In the genomic region with DNA sequence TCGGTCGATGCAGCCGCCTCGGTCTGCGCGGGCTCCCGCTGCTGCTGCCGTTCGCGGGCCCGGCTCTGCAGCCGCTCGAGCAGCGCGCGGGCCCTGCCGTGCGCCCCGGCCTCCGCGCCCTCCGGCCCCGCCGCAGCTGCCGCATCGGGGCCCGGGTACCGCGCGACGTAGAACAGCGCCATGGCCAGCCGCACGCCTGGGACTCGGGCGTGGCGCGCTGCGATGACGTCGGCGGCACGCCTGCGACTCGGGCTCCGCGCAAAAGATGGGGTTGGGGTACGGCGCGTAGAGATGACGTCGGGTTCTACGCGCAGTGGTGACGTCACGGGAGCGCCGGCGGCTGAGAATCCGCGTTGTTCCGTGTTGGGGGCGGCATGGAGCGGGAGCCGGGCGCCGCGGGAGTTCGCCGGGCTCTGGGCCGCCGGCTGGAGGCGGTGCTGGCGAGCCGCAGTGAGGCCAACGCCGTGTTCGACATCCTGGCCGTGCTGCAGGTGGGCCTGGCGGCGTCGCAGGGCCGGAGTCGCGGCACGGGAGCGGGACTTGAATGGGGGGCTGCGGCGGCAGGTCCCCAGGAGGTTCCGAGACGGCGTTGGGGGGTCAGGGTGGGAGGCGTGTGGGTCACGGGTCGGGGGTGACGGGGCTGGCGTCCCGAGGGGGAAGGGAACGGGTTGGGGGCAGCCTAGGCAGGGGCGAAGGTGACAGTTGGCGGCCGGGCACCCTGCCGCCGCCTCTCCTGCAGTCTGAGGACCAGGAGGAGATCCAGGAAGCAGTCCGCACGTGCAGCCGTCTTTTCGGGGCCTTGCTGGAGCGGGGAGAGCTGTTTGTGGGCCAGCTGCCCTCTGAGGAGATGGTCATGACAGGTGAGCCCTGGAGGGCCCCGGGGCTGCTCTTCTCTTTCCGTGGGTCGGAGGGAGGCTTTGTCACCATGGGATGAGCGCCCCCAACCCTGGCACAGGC, we compare ENCODE assay signal across 1 cellular context.
TF ChIP-seq lines count a peak whose summit lies in the region.

A gene with protein sequence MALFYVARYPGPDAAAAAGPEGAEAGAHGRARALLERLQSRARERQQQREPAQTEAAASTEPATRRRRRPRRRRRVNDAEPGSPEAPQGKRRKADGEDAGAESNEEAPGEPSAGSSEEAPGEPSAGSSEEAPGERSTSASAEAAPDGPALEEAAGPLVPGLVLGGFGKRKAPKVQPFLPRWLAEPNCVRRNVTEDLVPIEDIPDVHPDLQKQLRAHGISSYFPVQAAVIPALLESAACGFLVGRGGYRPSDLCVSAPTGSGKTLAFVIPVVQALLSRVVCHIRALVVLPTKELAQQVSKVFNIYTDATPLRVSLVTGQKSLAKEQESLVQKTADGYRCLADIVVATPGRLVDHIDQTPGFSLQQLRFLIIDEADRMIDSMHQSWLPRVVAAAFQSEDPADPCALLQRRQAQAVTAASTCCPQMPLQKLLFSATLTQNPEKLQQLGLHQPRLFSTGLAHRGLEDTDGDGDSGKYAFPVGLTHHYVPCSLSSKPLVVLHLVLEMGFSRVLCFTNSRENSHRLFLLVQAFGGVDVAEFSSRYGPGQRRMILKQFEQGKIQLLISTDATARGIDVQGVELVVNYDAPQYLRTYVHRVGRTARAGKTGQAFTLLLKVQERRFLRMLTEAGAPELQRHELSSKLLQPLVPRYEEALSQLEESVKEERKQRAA (minus strand): TSS at position 205 of the 957 bp plus-strand sequence. CDS start 23 bp downstream, at position 182.
Gene NOC4L (plus strand): TSS at position 343 of the 957 bp plus-strand sequence. CDS start 32 bp downstream, at position 375.

TF ChIP-seq in HepG2, 621 proteins besides CTCF, POLR2A, EP300 and RAD21 (continued from another document and continues in another):
- TF ChIP-seq ZNF75D (CRISPR knock-in tag; IDR thresholded peaks at IDR 0.05; ENCODE audit: borderline replicate concordance) (no peak), ZNF563 (CRISPR knock-in tag; IDR thresholded peaks at IDR 0.05) (no peak), ZKSCAN5 (CRISPR knock-in tag; IDR thresholded peaks at IDR 0.05) (no peak), ZNF567 (CRISPR knock-in tag; IDR thresholded peaks at IDR 0.05; ENCODE audit: borderline replicate concordance) (0 out of 2 replicates have a peak, but pooled peaks have one; percentile 25), FIP1L1 (IDR thresholded peaks at IDR 0.05; ENCODE audit: borderline replicate concordance, insufficient read depth, low read depth, low read length) (no peak), MIER2 (CRISPR knock-in tag; IDR thresholded peaks at IDR 0.05) (0 out of 2 replicates have a peak, but pooled peaks have one; percentile 58), PAF1 (CRISPR knock-in tag; IDR thresholded peaks at IDR 0.05) (no peak), ZKSCAN8 (CRISPR knock-in tag; IDR thresholded peaks at IDR 0.05; ENCODE audit: borderline replicate concordance) (peak; percentile 23; the same call in 1 of the 2 replicates), NAIF1 (CRISPR knock-in tag; IDR thresholded peaks at IDR 0.05; ENCODE audit: borderline replicate concordance) (no peak), ZNF577 (CRISPR knock-in tag; IDR thresholded peaks at IDR 0.05; ENCODE audit: borderline replicate concordance, low read depth) (no peak), THAP11 (CRISPR knock-in tag; IDR thresholded peaks at IDR 0.05) (peak; percentile 96), MAZ (IDR thresholded peaks at IDR 0.05; ENCODE audit: borderline replicate concordance, low read depth, low read length) (peak; percentile 80), MAZ (CRISPR knock-in tag; IDR thresholded peaks at IDR 0.05; ENCODE audit: low read depth) (peak; percentile 98), FUBP1 (CRISPR knock-in tag; IDR thresholded peaks at IDR 0.05; ENCODE audit: borderline replicate concordance) (no peak), BRCA1 (CRISPR knock-in tag; IDR thresholded peaks at IDR 0.05) (no peak; the same call in 1 of the 2 replicates), ZSCAN20 (CRISPR knock-in tag; IDR thresholded peaks at IDR 0.05; ENCODE audit: borderline replicate concordance) (no peak), ERF (CRISPR knock-in tag; IDR thresholded peaks at IDR 0.05) (peak; percentile 92), ZNF34 (CRISPR knock-in tag; IDR thresholded peaks at IDR 0.05; ENCODE audit: borderline replicate concordance) (0 out of 2 replicates have a peak, but pooled peaks have one; percentile 48), PCBP1 (IDR thresholded peaks at IDR 0.05; ENCODE audit: borderline replicate concordance, low read depth, low read length) (no peak), NBN (conservative IDR thresholded peaks at IDR 0.05) (no peak), CEBPB (IDR thresholded peaks at IDR 0.05; ENCODE audit: borderline replicate concordance, low read depth, low read length) (no peak), ZSCAN31 (CRISPR knock-in tag; IDR thresholded peaks at IDR 0.05; ENCODE audit: low read depth) (peak; percentile 79; the same call in 1 of the 2 replicates), NCOA5 (CRISPR knock-in tag; IDR thresholded peaks at IDR 0.05) (no peak), USF2 (IDR thresholded peaks at IDR 0.05; ENCODE audit: low read depth, low read length) (no peak), USF2 (CRISPR knock-in tag; IDR thresholded peaks at IDR 0.05; ENCODE audit: borderline replicate concordance) (no peak; the same call in 1 of the 2 replicates), ZZZ3 (CRISPR knock-in tag; IDR thresholded peaks at IDR 0.05; ENCODE audit: borderline replicate concordance) (peak; percentile 69), ZNF143 (CRISPR knock-in tag; IDR thresholded peaks at IDR 0.05) (peak; percentile 70), ZNF317 (CRISPR knock-in tag; IDR thresholded peaks at IDR 0.05) (no peak), AGO1 (IDR thresholded peaks at IDR 0.05; ENCODE audit: low read depth, low read length, poor library complexity, severe bottlenecking) (no peak), ZNF737 (CRISPR knock-in tag; IDR thresholded peaks at IDR 0.05; ENCODE audit: borderline replicate concordance) (no peak), ZBTB46 (CRISPR knock-in tag; IDR thresholded peaks at IDR 0.05; ENCODE audit: borderline replicate concordance) (peak; percentile 56; the same call in 1 of the 2 replicates), MAFF (IDR thresholded peaks at IDR 0.05; ENCODE audit: low read depth, low read length) (no peak), ZNF550 (CRISPR knock-in tag; IDR thresholded peaks at IDR 0.05; ENCODE audit: borderline replicate concordance) (no peak), ATF4 (CRISPR knock-in tag; IDR thresholded peaks at IDR 0.05) (peak in 1 of 2 experiments; percentile 42; a peak in 1 of 4 replicates), ZNF713 (CRISPR knock-in tag; IDR thresholded peaks at IDR 0.05) (no peak), ZNF446 (CRISPR knock-in tag; IDR thresholded peaks at IDR 0.05) (0 out of 2 replicates have a peak, but pooled peaks have one; percentile 35), NR2F2 (IDR thresholded peaks at IDR 0.05; ENCODE audit: borderline replicate concordance, low read depth) (no peak; the same call in 1 of the 2 replicates)
- TF ChIP-seq, protein P1, sequence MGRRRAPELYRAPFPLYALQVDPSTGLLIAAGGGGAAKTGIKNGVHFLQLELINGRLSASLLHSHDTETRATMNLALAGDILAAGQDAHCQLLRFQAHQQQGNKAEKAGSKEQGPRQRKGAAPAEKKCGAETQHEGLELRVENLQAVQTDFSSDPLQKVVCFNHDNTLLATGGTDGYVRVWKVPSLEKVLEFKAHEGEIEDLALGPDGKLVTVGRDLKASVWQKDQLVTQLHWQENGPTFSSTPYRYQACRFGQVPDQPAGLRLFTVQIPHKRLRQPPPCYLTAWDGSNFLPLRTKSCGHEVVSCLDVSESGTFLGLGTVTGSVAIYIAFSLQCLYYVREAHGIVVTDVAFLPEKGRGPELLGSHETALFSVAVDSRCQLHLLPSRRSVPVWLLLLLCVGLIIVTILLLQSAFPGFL (CRISPR knock-in tag; IDR thresholded peaks at IDR 0.05), result no peak
- TF ChIP-seq, protein P2, sequence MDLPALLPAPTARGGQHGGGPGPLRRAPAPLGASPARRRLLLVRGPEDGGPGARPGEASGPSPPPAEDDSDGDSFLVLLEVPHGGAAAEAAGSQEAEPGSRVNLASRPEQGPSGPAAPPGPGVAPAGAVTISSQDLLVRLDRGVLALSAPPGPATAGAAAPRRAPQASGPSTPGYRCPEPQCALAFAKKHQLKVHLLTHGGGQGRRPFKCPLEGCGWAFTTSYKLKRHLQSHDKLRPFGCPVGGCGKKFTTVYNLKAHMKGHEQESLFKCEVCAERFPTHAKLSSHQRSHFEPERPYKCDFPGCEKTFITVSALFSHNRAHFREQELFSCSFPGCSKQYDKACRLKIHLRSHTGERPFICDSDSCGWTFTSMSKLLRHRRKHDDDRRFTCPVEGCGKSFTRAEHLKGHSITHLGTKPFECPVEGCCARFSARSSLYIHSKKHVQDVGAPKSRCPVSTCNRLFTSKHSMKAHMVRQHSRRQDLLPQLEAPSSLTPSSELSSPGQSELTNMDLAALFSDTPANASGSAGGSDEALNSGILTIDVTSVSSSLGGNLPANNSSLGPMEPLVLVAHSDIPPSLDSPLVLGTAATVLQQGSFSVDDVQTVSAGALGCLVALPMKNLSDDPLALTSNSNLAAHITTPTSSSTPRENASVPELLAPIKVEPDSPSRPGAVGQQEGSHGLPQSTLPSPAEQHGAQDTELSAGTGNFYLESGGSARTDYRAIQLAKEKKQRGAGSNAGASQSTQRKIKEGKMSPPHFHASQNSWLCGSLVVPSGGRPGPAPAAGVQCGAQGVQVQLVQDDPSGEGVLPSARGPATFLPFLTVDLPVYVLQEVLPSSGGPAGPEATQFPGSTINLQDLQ (CRISPR knock-in tag; IDR thresholded peaks at IDR 0.05), result no peak
- TF ChIP-seq, protein P3, sequence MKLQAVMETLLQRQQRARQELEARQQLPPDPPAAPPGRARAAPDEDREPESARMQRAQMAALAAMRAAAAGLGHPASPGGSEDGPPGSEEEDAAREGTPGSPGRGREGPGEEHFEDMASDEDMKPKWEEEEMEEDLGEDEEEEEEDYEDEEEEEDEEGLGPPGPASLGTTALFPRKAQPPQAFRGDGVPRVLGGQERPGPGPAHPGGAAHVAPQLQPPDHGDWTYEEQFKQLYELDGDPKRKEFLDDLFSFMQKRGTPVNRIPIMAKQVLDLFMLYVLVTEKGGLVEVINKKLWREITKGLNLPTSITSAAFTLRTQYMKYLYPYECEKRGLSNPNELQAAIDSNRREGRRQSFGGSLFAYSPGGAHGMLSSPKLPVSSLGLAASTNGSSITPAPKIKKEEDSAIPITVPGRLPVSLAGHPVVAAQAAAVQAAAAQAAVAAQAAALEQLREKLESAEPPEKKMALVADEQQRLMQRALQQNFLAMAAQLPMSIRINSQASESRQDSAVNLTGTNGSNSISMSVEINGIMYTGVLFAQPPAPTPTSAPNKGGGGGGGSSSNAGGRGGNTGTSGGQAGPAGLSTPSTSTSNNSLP (IDR thresholded peaks at IDR 0.05; ENCODE audit: low read depth, low read length), result no peak
- TF ChIP-seq, protein P4, sequence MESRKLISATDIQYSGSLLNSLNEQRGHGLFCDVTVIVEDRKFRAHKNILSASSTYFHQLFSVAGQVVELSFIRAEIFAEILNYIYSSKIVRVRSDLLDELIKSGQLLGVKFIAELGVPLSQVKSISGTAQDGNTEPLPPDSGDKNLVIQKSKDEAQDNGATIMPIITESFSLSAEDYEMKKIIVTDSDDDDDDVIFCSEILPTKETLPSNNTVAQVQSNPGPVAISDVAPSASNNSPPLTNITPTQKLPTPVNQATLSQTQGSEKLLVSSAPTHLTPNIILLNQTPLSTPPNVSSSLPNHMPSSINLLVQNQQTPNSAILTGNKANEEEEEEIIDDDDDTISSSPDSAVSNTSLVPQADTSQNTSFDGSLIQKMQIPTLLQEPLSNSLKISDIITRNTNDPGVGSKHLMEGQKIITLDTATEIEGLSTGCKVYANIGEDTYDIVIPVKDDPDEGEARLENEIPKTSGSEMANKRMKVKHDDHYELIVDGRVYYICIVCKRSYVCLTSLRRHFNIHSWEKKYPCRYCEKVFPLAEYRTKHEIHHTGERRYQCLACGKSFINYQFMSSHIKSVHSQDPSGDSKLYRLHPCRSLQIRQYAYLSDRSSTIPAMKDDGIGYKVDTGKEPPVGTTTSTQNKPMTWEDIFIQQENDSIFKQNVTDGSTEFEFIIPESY (CRISPR knock-in tag; IDR thresholded peaks at IDR 0.05), result peak; percentile 67; the same call in 1 of the 2 replicates
